Comparison of ENCODE assay signal across 13 cellular contexts in the genomic region with DNA sequence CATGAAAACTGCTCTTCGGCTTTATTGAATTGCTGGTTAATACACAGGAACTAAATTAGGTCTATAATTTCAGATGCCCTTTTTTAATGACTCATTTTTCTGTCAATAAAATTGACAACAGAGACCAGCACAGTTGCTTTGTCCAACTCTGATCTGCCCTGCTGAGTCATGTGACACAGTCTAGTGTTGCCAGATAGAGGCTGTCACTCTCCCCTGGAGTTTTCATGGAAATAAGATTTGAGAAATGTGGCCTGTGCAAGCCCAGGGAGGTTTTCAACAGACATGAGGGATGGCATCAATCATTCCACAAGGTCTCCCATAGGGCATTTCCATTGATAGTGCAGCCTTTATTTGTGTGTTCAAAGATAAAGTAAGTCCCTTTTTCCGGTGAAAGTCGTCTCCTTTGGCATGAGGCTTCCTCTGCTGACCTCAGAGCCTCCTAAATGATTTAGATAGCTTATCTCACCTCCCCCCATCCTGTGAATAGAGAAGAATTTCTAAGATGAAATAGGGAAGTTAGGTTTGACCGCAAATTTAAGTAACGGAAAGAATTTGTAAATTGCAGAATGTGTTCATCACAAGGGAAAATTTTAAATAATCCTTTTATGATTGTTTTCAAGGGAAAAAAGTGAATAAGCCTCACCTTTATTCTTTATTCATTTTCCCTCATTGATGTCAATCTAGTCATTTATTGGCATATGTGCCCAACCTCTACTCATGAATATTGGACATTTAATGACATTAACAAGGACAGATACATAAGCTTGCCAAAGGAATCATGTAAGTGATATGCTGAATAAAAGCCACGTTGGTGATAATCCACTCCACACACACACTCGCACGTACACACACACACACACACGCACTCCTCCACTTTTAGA.
DNase-seq lines count a peak whose midpoint lies in the region; ATAC-seq, FAIRE-seq and TF ChIP-seq lines count a peak whose summit lies in the region.
"Had no signal": no experiment of that assay in that cellular context is flagged by ENCODE, and none has a peak within 500 bp of the region (broad histone marks: within the 10 kb centered on the region; RNA-seq: fewer than 3 reads in every experiment).

No MANE protein-coding gene starts in this region.

- POLR2A ChIA-PET in activated CD4-positive, alpha-beta memory T cell treated with anti-CD3 and anti-CD28 coated beads for 36 hours (lab: Charles Lee), result no interaction called here
- POLR2A ChIA-PET in activated CD4-positive, alpha-beta memory T cell treated with anti-CD3 and anti-CD28 coated beads, Interleukin-2, amount 10 ng/mL, durations not matched to agents 7 days and 5 days (lab: Charles Lee), result no interaction called here
- POLR2A ChIA-PET in endothelial cell of umbilical vein (lab: Charles Lee), result no interaction called here

- H3K27ac ChIP-seq in endothelial cell of umbilical vein (ENCODE audit: insufficient read depth, low read depth, low read length), result no peak overlapping the region
- H3K27ac ChIP-seq: hepatocyte had no signal

- BruUV-seq in endothelial cell of umbilical vein (replicated peaks; lab: Mats Ljungman, UMichigan), result no TSS peak

- no peaks in the 10 kb centered on the region for H3K79me2 ChIP-seq in endothelial cell of umbilical vein (ENCODE audit: control insufficient read depth, insufficient read depth, low read length)
- H3K79me2 ChIP-seq: hepatocyte had no signal

- intact Hi-C loops in activated CD4-positive, alpha-beta memory T cell treated with anti-CD3 and anti-CD28 coated beads for 36 hours (cut with micrococcal nuclease), result no loop called here
- intact Hi-C loops in endothelial cell of umbilical vein (cut with micrococcal nuclease), result no loop called here

- H3K27me3 ChIP-seq in endothelial cell of umbilical vein (ENCODE audit: control insufficient read depth in 2 of 2, insufficient read depth in 2 of 2, low read length in 2 of 2), result no peaks in the 10 kb centered on the region
- H3K27me3 ChIP-seq: hepatocyte had no signal

- H3K4me3 ChIP-seq in endothelial cell of umbilical vein (replicated peaks in 1 of 3; ENCODE audit: insufficient read depth in 1 of 3, low read depth in 1 of 3, low read length in 3 of 3), result no peak overlapping the region
- H3K4me3 ChIP-seq: hepatocyte had no signal

- H3K9ac ChIP-seq in endothelial cell of umbilical vein (replicated peaks; ENCODE audit: extremely low read depth, insufficient read depth, low read length), result no peak overlapping the region

- dilution Hi-C loops in endothelial cell of umbilical vein (cut with MboI; ENCODE audit: extremely low pct_ligation_motif_present, low sequenced_read_pairs), result no loop called here

- H3K4me1 ChIP-seq in endothelial cell of umbilical vein (ENCODE audit: control insufficient read depth, extremely low read depth, insufficient read depth, low read length), result no peaks in the 10 kb centered on the region

- H3K36me3 ChIP-seq in endothelial cell of umbilical vein (ENCODE audit: control insufficient read depth in 2 of 2, extremely low read depth in 1 of 2, insufficient read depth in 2 of 2, low read length in 2 of 2), result no peaks in the 10 kb centered on the region

- no peaks in the 10 kb centered on the region for H3K9me3 Mint-ChIP-seq in activated CD4-positive, alpha-beta memory T cell treated with anti-CD3 and anti-CD28 coated beads for 36 hours
- H3K9me3 Mint-ChIP-seq in activated CD4-positive, alpha-beta memory T cell treated with anti-CD3 and anti-CD28 coated beads, Interleukin-2, amount 10 ng/mL, durations not matched to agents 7 days and 5 days, result no peaks in the 10 kb centered on the region
- H3K9me3 Mint-ChIP-seq: IgD-negative memory B cell had no signal

- no peaks in the 10 kb centered on the region for H3K9me3 ChIP-seq in endothelial cell of umbilical vein (replicated peaks; ENCODE audit: control insufficient read depth, insufficient read depth, low read length)

- no peak for TF ChIP-seq POLR2A in endothelial cell of umbilical vein (IDR thresholded peaks at IDR 0.05; ENCODE audit: low read depth, low read length)

- no peaks in the 10 kb centered on the region for H4K20me1 ChIP-seq in endothelial cell of umbilical vein (replicated peaks; ENCODE audit: control insufficient read depth, extremely low read depth, insufficient read depth, low read length)

- no peak for FAIRE-seq in endothelial cell of umbilical vein (lab: Jason Lieb, UNC)

- peak overlapping the region; percentile 42 for H3K27ac Mint-ChIP-seq in activated CD4-positive, alpha-beta memory T cell treated with anti-CD3 and anti-CD28 coated beads for 36 hours
- H3K27ac Mint-ChIP-seq in activated CD4-positive, alpha-beta memory T cell treated with anti-CD3 and anti-CD28 coated beads, Interleukin-2, amount 10 ng/mL, durations not matched to agents 7 days and 5 days, result no peak overlapping the region
- H3K27ac Mint-ChIP-seq: IgD-negative memory B cell had no signal

- ATAC-seq in stimulated activated naive CD8-positive, alpha-beta T cell treated with anti-CD3 and anti-CD28 coated beads, Interleukin-15, Interleukin-2, amounts not matched to agents 100 U/mL and 50 U/mL, for 24 hours, result peak; percentile 75
- no peak for ATAC-seq in HG02973 (IDR thresholded peaks at IDR 0.05; ENCODE audit: unreplicated experiment)
- no peak for ATAC-seq in HG03175 (IDR thresholded peaks at IDR 0.05; ENCODE audit: unreplicated experiment)

- H2AFZ ChIP-seq in endothelial cell of umbilical vein (ENCODE audit: low read depth, low read length), result no peak overlapping the region
- H2AFZ ChIP-seq: hepatocyte had no signal

- H3K4me2 ChIP-seq in endothelial cell of umbilical vein (ENCODE audit: insufficient read depth, low read length), result no peak overlapping the region
- H3K4me2 ChIP-seq: hepatocyte had no signal

- no peak overlapping the region for H3K4me3 Mint-ChIP-seq in activated CD4-positive, alpha-beta memory T cell treated with anti-CD3 and anti-CD28 coated beads for 36 hours
- no peak overlapping the region for H3K4me3 Mint-ChIP-seq in activated CD4-positive, alpha-beta memory T cell treated with anti-CD3 and anti-CD28 coated beads, Interleukin-2, amount 10 ng/mL, durations not matched to agents 7 days and 5 days

- no peak for DNase-seq in activated CD4-positive, alpha-beta memory T cell treated with anti-CD3 and anti-CD28 coated beads for 36 hours
- no peak for DNase-seq in activated CD4-positive, alpha-beta memory T cell treated with anti-CD3 and anti-CD28 coated beads, Interleukin-2, amount 10 ng/mL, durations not matched to agents 7 days and 5 days
- DNase-seq in NOMO-1 (lab: John Stamatoyannopoulos, UW; ENCODE audit: unreplicated experiment in 2 of 2) (peak; percentile 88 to 93), endothelial cell of umbilical vein (ENCODE audit: low read depth, low spot score) (peak; percentile 4), NCI-H146 (lab: John Stamatoyannopoulos, UW) (no peak)
- no peak for DNase-seq in stimulated activated naive CD8-positive, alpha-beta T cell treated with anti-CD3 and anti-CD28 coated beads, Interleukin-15, Interleukin-2, amounts not matched to agents 100 U/mL and 50 U/mL, for 24 hours
- DNase-seq: ACHN; activated CD8-positive, alpha-beta memory T cell treated with anti-CD3 and anti-CD28 coated beads for 24 hours; GOT3 had no signal

- TF ChIP-seq CTCF in endothelial cell of umbilical vein (IDR thresholded peaks at IDR 0.05; ENCODE audit: extremely low read depth in 1 of 2, insufficient read depth in 1 of 2, low read depth in 1 of 2, low read length in 2 of 2), result no peak

- H3K9me1 ChIP-seq in endothelial cell of umbilical vein (replicated peaks; ENCODE audit: control insufficient read depth, extremely low read depth, insufficient read depth, low read length), result no peaks in the 10 kb centered on the region

- no peaks in the 10 kb centered on the region for H3K27me3 Mint-ChIP-seq in activated CD4-positive, alpha-beta memory T cell treated with anti-CD3 and anti-CD28 coated beads for 36 hours
- H3K27me3 Mint-ChIP-seq in activated CD4-positive, alpha-beta memory T cell treated with anti-CD3 and anti-CD28 coated beads, Interleukin-2, amount 10 ng/mL, durations not matched to agents 7 days and 5 days, result no peaks in the 10 kb centered on the region
- H3K27me3 Mint-ChIP-seq: IgD-negative memory B cell had no signal

- no peaks in the 10 kb centered on the region for H3K36me3 Mint-ChIP-seq in activated CD4-positive, alpha-beta memory T cell treated with anti-CD3 and anti-CD28 coated beads for 36 hours
- H3K36me3 Mint-ChIP-seq in activated CD4-positive, alpha-beta memory T cell treated with anti-CD3 and anti-CD28 coated beads, Interleukin-2, amount 10 ng/mL, durations not matched to agents 7 days and 5 days (ENCODE audit: low read depth), result no peaks in the 10 kb centered on the region

- peaks cover 16% of the 10 kb centered on the region for H3K4me1 Mint-ChIP-seq in activated CD4-positive, alpha-beta memory T cell treated with anti-CD3 and anti-CD28 coated beads for 36 hours (ENCODE audit: low read depth)
- peaks cover 8% of the 10 kb centered on the region for H3K4me1 Mint-ChIP-seq in activated CD4-positive, alpha-beta memory T cell treated with anti-CD3 and anti-CD28 coated beads, Interleukin-2, amount 10 ng/mL, durations not matched to agents 7 days and 5 days

- CTCF ChIA-PET in activated CD4-positive, alpha-beta memory T cell treated with anti-CD3 and anti-CD28 coated beads for 36 hours (lab: Charles Lee), result no interaction called here
- CTCF ChIA-PET in activated CD4-positive, alpha-beta memory T cell treated with anti-CD3 and anti-CD28 coated beads, Interleukin-2, amount 10 ng/mL, durations not matched to agents 7 days and 5 days (lab: Charles Lee), result no interaction called here
- CTCF ChIA-PET in endothelial cell of umbilical vein (lab: Charles Lee), result interaction anchor here (1.1 kb wide), 1 partner anchor 11 kb away, joined by 3 read pairs; no protein-coding TSS in a partner anchor

TF ChIP-seq in endothelial cell of umbilical vein, 7 proteins besides CTCF, POLR2A, EP300 and RAD21:
- TF ChIP-seq JUN (IDR thresholded peaks at IDR 0.05; ENCODE audit: borderline replicate concordance, insufficient read depth, insufficient read length, low read depth) (no peak), GATA2 (IDR thresholded peaks at IDR 0.05; ENCODE audit: insufficient read depth, insufficient read length, low read depth, low read length) (no peak), MYC (IDR thresholded peaks at IDR 0.05; ENCODE audit: low read depth, low read length) (no peak), POLR2AphosphoS5 (IDR thresholded peaks at IDR 0.05; ENCODE audit: insufficient read depth, low read depth, low read length) (no peak), EZH2 (IDR thresholded peaks at IDR 0.05; ENCODE audit: borderline replicate concordance, low read depth, low read length, severe bottlenecking) (no peak), FOS (IDR thresholded peaks at IDR 0.05; ENCODE audit: borderline replicate concordance, insufficient read depth, low read length) (no peak)
- TF ChIP-seq, protein P1, sequence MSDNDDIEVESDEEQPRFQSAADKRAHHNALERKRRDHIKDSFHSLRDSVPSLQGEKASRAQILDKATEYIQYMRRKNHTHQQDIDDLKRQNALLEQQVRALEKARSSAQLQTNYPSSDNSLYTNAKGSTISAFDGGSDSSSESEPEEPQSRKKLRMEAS (IDR thresholded peaks at IDR 0.05; ENCODE audit: insufficient read depth, insufficient read length), result no peak
TF ChIP-seq in endothelial cell of umbilical vein: peak in this region for 0.

Comparison
In these comparisons a context has a peak if more than half of its experiments do, and no peak if none do; other contexts are left out.
1. DNase-seq: peak in NOMO-1 (2 of 2) and endothelial cell of umbilical vein (single experiment); none in activated CD4-positive, alpha-beta memory T cell treated with anti-CD3 and anti-CD28 coated beads for 36 hours (single experiment), activated CD4-positive, alpha-beta memory T cell treated with anti-CD3 and anti-CD28 coated beads, Interleukin-2, amount 10 ng/mL, durations not matched to agents 7 days and 5 days (single experiment), stimulated activated naive CD8-positive, alpha-beta T cell treated with anti-CD3 and anti-CD28 coated beads, Interleukin-15, Interleukin-2, amounts not matched to agents 100 U/mL and 50 U/mL, for 24 hours (single experiment) and NCI-H146 (single experiment).